ENCODE assay signal across 11 cellular contexts in genomic region chr6:101392561-101393230, GRCh38. TPM values are rescaled to one million over a fixed set of nuclear protein-coding genes. Genes with fewer than 3 reads are reported as not detected.
DNase-seq lines count a peak whose midpoint lies in the region; ATAC-seq and TF ChIP-seq lines count a peak whose summit lies in the region.
"Had no signal": no experiment of that assay in that cellular context is flagged by ENCODE, and none has a peak within 500 bp of the region (broad histone marks: within the 10 kb centered on the region; RNA-seq: fewer than 3 reads in every experiment).

No MANE protein-coding gene starts in this region.

- ATAC-seq in gastroesophageal sphincter: no peak
- no peak for ATAC-seq in activated naive CD4-positive, alpha-beta T cell treated with anti-CD3 and anti-CD28 coated beads, Interleukin-2, amount 50 U/mL, for 72 hours

- H2BK120ac ChIP-seq in mesendoderm (ENCODE audit: low read depth, low read length): no peak overlapping the region

- H3K27me3 Mint-ChIP-seq in chondrocyte (ENCODE audit: low read depth): peaks cover 19% of the 10 kb centered on the region

- TF ChIP-seq CTCF in A673 (conservative IDR thresholded peaks at IDR 0.05; ENCODE audit: low read depth, low read length) (no peak), chondrocyte (IDR thresholded peaks at IDR 0.05) (no peak), gastroesophageal sphincter (IDR thresholded peaks at IDR 0.05) (no peak), Peyer's patch (IDR thresholded peaks at IDR 0.05) (no peak)

- peak overlapping the region; percentile 83 for H3K4me3 Mint-ChIP-seq in chondrocyte (ENCODE audit: unreplicated experiment)
- H3K4me3 Mint-ChIP-seq: stimulated activated naive CD8-positive, alpha-beta T cell treated with anti-CD3 and anti-CD28 coated beads, Interleukin-15, Interleukin-2, amounts not matched to agents 100 ng/mL and 50 ng/mL, for 24 hours had no signal

- H2BK15ac ChIP-seq in mesendoderm (replicated peaks; ENCODE audit: low read depth): no peak overlapping the region

- no peak overlapping the region for H4K8ac ChIP-seq in mesendoderm (ENCODE audit: low read depth, low read length)

- H3K27ac Mint-ChIP-seq in chondrocyte (ENCODE audit: unreplicated experiment): peak overlapping the region; percentile 20
- H3K27ac Mint-ChIP-seq in activated naive CD4-positive, alpha-beta T cell treated with anti-CD3 and anti-CD28 coated beads, Interleukin-2, amount 50 U/mL, for 72 hours: no peak overlapping the region
- H3K27ac Mint-ChIP-seq: stimulated activated naive CD8-positive, alpha-beta T cell treated with anti-CD3 and anti-CD28 coated beads, Interleukin-15, Interleukin-2, amounts not matched to agents 100 ng/mL and 50 ng/mL, for 24 hours had no signal

- no peak for TF ChIP-seq EP300 in gastroesophageal sphincter (IDR thresholded peaks at IDR 0.05)

- H3K27me3 ChIP-seq in A673 (replicated peaks; ENCODE audit: insufficient read depth, low read depth, low read length, poor library complexity): no peaks in the 10 kb centered on the region
- H3K27me3 ChIP-seq in MG63: peaks cover 21% of the 10 kb centered on the region
- H3K27me3 ChIP-seq in mesendoderm (ENCODE audit: insufficient read depth, low read length, poor library complexity): peaks cover 3% of the 10 kb centered on the region
- peaks cover 86% of the 10 kb centered on the region for H3K27me3 ChIP-seq in gastroesophageal sphincter
- no peaks in the 10 kb centered on the region for H3K27me3 ChIP-seq in Peyer's patch

- H3K79me1 ChIP-seq in mesendoderm (ENCODE audit: low read length): no peaks in the 10 kb centered on the region

- H4K5ac ChIP-seq in mesendoderm (ENCODE audit: low read length): no peak overlapping the region

- no peaks in the 10 kb centered on the region for H3K36me3 ChIP-seq in A673 (ENCODE audit: insufficient read depth, low read length, poor library complexity, severe bottlenecking)
- H3K36me3 ChIP-seq in MG63: no peaks in the 10 kb centered on the region
- no peaks in the 10 kb centered on the region for H3K36me3 ChIP-seq in mesendoderm (ENCODE audit: control insufficient read depth, insufficient read depth, low read length)
- no peaks in the 10 kb centered on the region for H3K36me3 ChIP-seq in gastroesophageal sphincter
- no peaks in the 10 kb centered on the region for H3K36me3 ChIP-seq in Peyer's patch

- POLR2A ChIA-PET in A673 (lab: Charles Lee; ENCODE audit: low non-redundant PET): no interaction called here

- H3K18ac ChIP-seq in mesendoderm (ENCODE audit: low read length): no peak overlapping the region

- H3K56ac ChIP-seq in mesendoderm (ENCODE audit: low read length): peak overlapping the region; percentile 65

- H3K79me2 ChIP-seq in mesendoderm (ENCODE audit: control insufficient read depth, insufficient read depth, low read length): no peaks in the 10 kb centered on the region

- H3K4me3 ChIP-seq in A673 (ENCODE audit: low read depth, low read length, poor library complexity, severe bottlenecking): peak overlapping the region; percentile 75
- peak overlapping the region; percentile 36 for H3K4me3 ChIP-seq in MG63
- H3K4me3 ChIP-seq in mesendoderm (ENCODE audit: low read length): peak overlapping the region; percentile 57
- peak overlapping the region in 1 of 2 donors; percentile 52 for H3K4me3 ChIP-seq in gastroesophageal sphincter
- H3K4me3 ChIP-seq in Peyer's patch: peak overlapping the region in 1 of 4 donors; percentile 34

- CTCF ChIA-PET in A673 (lab: Charles Lee): no interaction called here

- H3K4me1 Mint-ChIP-seq in chondrocyte (ENCODE audit: low read depth): peaks cover 28% of the 10 kb centered on the region

- H3K23ac ChIP-seq in mesendoderm (ENCODE audit: low read length): no peak overlapping the region

- H2AK5ac ChIP-seq in mesendoderm (ENCODE audit: low read length): no peak overlapping the region

- H3K4ac ChIP-seq in mesendoderm (ENCODE audit: low read depth, low read length): no peak overlapping the region

- no TSS peak for BruUV-seq in A673 (replicated peaks; lab: Mats Ljungman, UMichigan)

- H3K27ac ChIP-seq in A673 (ENCODE audit: low read depth, low read length, poor library complexity, severe bottlenecking) (no peak overlapping the region), mesendoderm (ENCODE audit: low read depth, low read length) (no peak overlapping the region), gastroesophageal sphincter (peak overlapping the region in 2 of 4 donors; percentile 9 to 24), Peyer's patch (no peak overlapping the region)

- H3K9me3 ChIP-seq in A673 (ENCODE audit: low read depth, low read length, poor library complexity, severe bottlenecking) (no peaks in the 10 kb centered on the region), MG63 (no peaks in the 10 kb centered on the region), gastroesophageal sphincter (no peaks in the 10 kb centered on the region), Peyer's patch (no peaks in the 10 kb centered on the region)

- peak overlapping the region; percentile 99 for H3K4me2 ChIP-seq in mesendoderm (ENCODE audit: low read length)

- TF ChIP-seq POLR2A in gastroesophageal sphincter (IDR thresholded peaks at IDR 0.05) (no peak), Peyer's patch (IDR thresholded peaks at IDR 0.05) (no peak)

- intact Hi-C loops in A673 (cut with micrococcal nuclease; ENCODE audit: unreplicated experiment): loop anchor here (5.0 to 10.0 kb wide), 2 partner anchors 280 to 662 kb away; no protein-coding TSS in a partner anchor

- peak overlapping the region; percentile 13 for H3K9ac ChIP-seq in mesendoderm (ENCODE audit: low read length)

- H3K4me1 ChIP-seq in A673 (ENCODE audit: insufficient read depth, low read length, poor library complexity, severe bottlenecking) (peaks cover 13% of the 10 kb centered on the region), mesendoderm (ENCODE audit: control insufficient read depth, low read depth, low read length) (peaks cover 2% of the 10 kb centered on the region), gastroesophageal sphincter (peaks cover 0 to 21% (median 9%) of the 10 kb centered on the region in 3 donors), Peyer's patch (peaks cover 0 to 14% (median 0%) of the 10 kb centered on the region in 4 donors)

- no peaks in the 10 kb centered on the region for H3K9me3 Mint-ChIP-seq in chondrocyte (ENCODE audit: low read depth)
- peaks cover 0 to 10% of the 10 kb centered on the region in 2 donors for H3K9me3 Mint-ChIP-seq in activated naive CD4-positive, alpha-beta T cell treated with anti-CD3 and anti-CD28 coated beads, Interleukin-2, amount 50 U/mL, for 72 hours
- H3K9me3 Mint-ChIP-seq: stimulated activated naive CD8-positive, alpha-beta T cell treated with anti-CD3 and anti-CD28 coated beads, Interleukin-15, Interleukin-2, amounts not matched to agents 100 ng/mL and 50 ng/mL, for 24 hours had no signal

- H2BK5ac ChIP-seq in mesendoderm (ENCODE audit: low read length): no peak overlapping the region

- H3K36me3 Mint-ChIP-seq in chondrocyte (ENCODE audit: low read depth): no peaks in the 10 kb centered on the region
- peaks cover 0 to 4% of the 10 kb centered on the region in 2 donors for H3K36me3 Mint-ChIP-seq in activated naive CD4-positive, alpha-beta T cell treated with anti-CD3 and anti-CD28 coated beads, Interleukin-2, amount 50 U/mL, for 72 hours

- no CpG with 5 or more reads among the region's 27 CpGs for WGBS in mesendoderm (ENCODE audit: extremely low coverage, insufficient coverage, low lambda C conversion rate)
- 0 to 10% methylated on average over 8 to 9 of the region's 27 CpGs for WGBS in gastroesophageal sphincter (ENCODE audit: low coverage in 1 of 2), 2 donors

- DNase-seq in A673 (ENCODE audit: low spot score) (peak; percentile 9), MG63 (no peak), chondrocyte (ENCODE audit: low spot score) (peak; percentile 61), mesendoderm (peak; percentile 41), OCI-M2 (lab: John Stamatoyannopoulos, UW; ENCODE audit: unreplicated experiment) (no peak), Peyer's patch (no peak)
- no peak for DNase-seq in activated naive CD4-positive, alpha-beta T cell treated with anti-CD3 and anti-CD28 coated beads, Interleukin-2, amount 50 U/mL, for 72 hours (ENCODE audit: low spot score in 2 of 2)
- DNase-seq: activated CD8-positive, alpha-beta memory T cell treated with anti-CD3 and anti-CD28 coated beads for 24 hours; effector CD4-positive, alpha-beta T cell had no signal

RNA-seq across cellular contexts. Expression of gene GRIK2, which starts 0.8 kb away (rescaled TPM):
- total RNA-seq in A673 (2021) (62.1 and 65.6 TPM in 2 replicates), chondrocyte (8.2 to 15.8 TPM (median 8.3 TPM) in 3 replicates), gastroesophageal sphincter (1 to 10 TPM in 2 of 4 donors, under 1 TPM in 2; 0.82 to 2.2 (median 1.0) TPM), Peyer's patch (1 to 10 TPM in 3 of 4 donors, not detected in 1; 1.6 to 8.9 (median 8.6) TPM)
- total RNA-seq in MG63 (2014; rRNA removed; shearing (Covaris generic); ENCODE audit: low replicate concordance): 0.89 TPM in 1 of 2 replicates, not detected in the other
- polyA plus RNA-seq in mesendoderm (2013, experiment 1 of 2): 0.59 TPM
- 0.64 TPM for polyA plus RNA-seq in mesendoderm (2013, experiment 2 of 2)
- not detected for total RNA-seq in activated naive CD4-positive, alpha-beta T cell treated with anti-CD3 and anti-CD28 coated beads, Interleukin-2, amount 50 U/mL, for 72 hours

Comparison
In these comparisons a context has a peak if more than half of its experiments do, and no peak if none do; other contexts are left out.
1. DNase-seq: peak in A673 (single experiment), chondrocyte (single experiment) and mesendoderm (single experiment); none in MG63 (single experiment), activated naive CD4-positive, alpha-beta T cell treated with anti-CD3 and anti-CD28 coated beads, Interleukin-2, amount 50 U/mL, for 72 hours (0 of 2), OCI-M2 (single experiment) and Peyer's patch (0 of 3).